12 cellular contexts compared by ENCODE assay signal in genomic region chr19:50725932-50726230, GRCh38. TPM values are rescaled to one million over a fixed set of nuclear protein-coding genes. Genes with fewer than 3 reads are reported as not detected.
DNase-seq lines count a peak whose midpoint lies in the region; ATAC-seq and TF ChIP-seq lines count a peak whose summit lies in the region.
"Had no signal": no experiment of that assay in that cellular context is flagged by ENCODE, and none has a peak within 500 bp of the region (broad histone marks: within the 10 kb centered on the region; RNA-seq: fewer than 3 reads in every experiment).

No MANE protein-coding gene starts in this region.

- no peaks in the 10 kb centered on the region for H3K36me3 ChIP-seq in cardiac muscle cell
- no peaks in the 10 kb centered on the region for H3K36me3 ChIP-seq in ascending aorta
- H3K36me3 ChIP-seq in mesendoderm (ENCODE audit: control insufficient read depth, insufficient read depth, low read length), result no peaks in the 10 kb centered on the region
- no peaks in the 10 kb centered on the region for H3K36me3 ChIP-seq in gastroesophageal sphincter

- H4K8ac ChIP-seq in mesendoderm (ENCODE audit: low read depth, low read length), result no peak overlapping the region

- H3K4me1 ChIP-seq in cardiac muscle cell (ENCODE audit: low read depth), result peaks cover 5% of the 10 kb centered on the region
- peaks cover 6 to 10% of the 10 kb centered on the region in 2 donors for H3K4me1 ChIP-seq in ascending aorta
- H3K4me1 ChIP-seq in mesendoderm (ENCODE audit: control insufficient read depth, low read depth, low read length), result peaks cover 2% of the 10 kb centered on the region
- H3K4me1 ChIP-seq in gastroesophageal sphincter, result peaks cover 0 to 39% (median 21%) of the 10 kb centered on the region in 3 donors

- H3K27ac Mint-ChIP-seq in type B pancreatic cell, result no peak overlapping the region

- whole genome bisulfite sequencing in mesendoderm (ENCODE audit: extremely low coverage, insufficient coverage, low lambda C conversion rate), result no CpG with 5 or more reads among the region's 6 CpGs
- 48 to 60% methylated on average over 1 to 4 of the region's 6 CpGs for WGBS in gastroesophageal sphincter (ENCODE audit: low coverage in 1 of 2), 2 donors

- intact Hi-C loops in Right ventricle myocardium inferior (cut with DNase I) (no loop called here), ascending aorta (cut with DNase I) (no loop called here), sciatic nerve (cut with DNase I) (no loop called here)

- H3K9ac ChIP-seq in mesendoderm (ENCODE audit: low read length), result peak overlapping the region; percentile 82

- H3K79me1 ChIP-seq in mesendoderm (ENCODE audit: low read length), result peaks cover 4% of the 10 kb centered on the region

- no peak for TF ChIP-seq CTCF in cardiac muscle cell (IDR thresholded peaks at IDR 0.05; ENCODE audit: low read depth, low read length)
- TF ChIP-seq CTCF in ascending aorta (IDR thresholded peaks at IDR 0.05), result no peak
- no peak for TF ChIP-seq CTCF in type B pancreatic cell (conservative IDR thresholded peaks at IDR 0.05)
- no peak for TF ChIP-seq CTCF in gastroesophageal sphincter (IDR thresholded peaks at IDR 0.05)

- no peak overlapping the region for H2AK5ac ChIP-seq in mesendoderm (ENCODE audit: low read length)

- H3K9me3 Mint-ChIP-seq in type B pancreatic cell, result no peaks in the 10 kb centered on the region

- peak overlapping the region; percentile 79 for H3K4me2 ChIP-seq in mesendoderm (ENCODE audit: low read length)

- H3K56ac ChIP-seq in mesendoderm (ENCODE audit: low read length), result peak overlapping the region; percentile 94

- TF ChIP-seq POLR2A in gastroesophageal sphincter (IDR thresholded peaks at IDR 0.05), result no peak

- no peak overlapping the region for H2BK120ac ChIP-seq in mesendoderm (ENCODE audit: low read depth, low read length)

- peak overlapping the region; percentile 93 for H3K4me3 Mint-ChIP-seq in type B pancreatic cell

- H3K4me1 Mint-ChIP-seq in type B pancreatic cell (ENCODE audit: unreplicated experiment), result peaks cover 22% of the 10 kb centered on the region

- H3K36me3 Mint-ChIP-seq in type B pancreatic cell, result no peaks in the 10 kb centered on the region

- H3K27me3 ChIP-seq in cardiac muscle cell, result peaks cover 13% of the 10 kb centered on the region
- no peaks in the 10 kb centered on the region for H3K27me3 ChIP-seq in ascending aorta
- H3K27me3 ChIP-seq in mesendoderm (ENCODE audit: insufficient read depth, low read length, poor library complexity), result peaks cover 3% of the 10 kb centered on the region
- peaks cover 91% of the 10 kb centered on the region for H3K27me3 ChIP-seq in gastroesophageal sphincter

- no peak overlapping the region for H4K5ac ChIP-seq in mesendoderm (ENCODE audit: low read length)

- no peak overlapping the region for H3K23ac ChIP-seq in mesendoderm (ENCODE audit: low read length)

- H3K18ac ChIP-seq in mesendoderm (ENCODE audit: low read length), result no peak overlapping the region

- ATAC-seq in Right ventricle myocardium inferior (no peak), sciatic nerve (no peak), gastroesophageal sphincter (no peak)

- peaks cover 35% of the 10 kb centered on the region for H3K27me3 Mint-ChIP-seq in type B pancreatic cell

- no peaks in the 10 kb centered on the region for H3K9me3 ChIP-seq in cardiac muscle cell (ENCODE audit: low read depth)
- no peaks in the 10 kb centered on the region for H3K9me3 ChIP-seq in ascending aorta
- no peaks in the 10 kb centered on the region for H3K9me3 ChIP-seq in gastroesophageal sphincter

- no peak overlapping the region for H3K27ac ChIP-seq in cardiac muscle cell
- H3K27ac ChIP-seq in ascending aorta, result no peak overlapping the region
- no peak overlapping the region for H3K27ac ChIP-seq in mesendoderm (ENCODE audit: low read depth, low read length)
- no peak overlapping the region for H3K27ac ChIP-seq in gastroesophageal sphincter

- H3K4ac ChIP-seq in mesendoderm (ENCODE audit: low read depth, low read length), result no peak overlapping the region

- no peaks in the 10 kb centered on the region for H3K79me2 ChIP-seq in mesendoderm (ENCODE audit: control insufficient read depth, insufficient read depth, low read length)

- H2BK5ac ChIP-seq in mesendoderm (ENCODE audit: low read length), result no peak overlapping the region

- no peak for TF ChIP-seq EP300 in gastroesophageal sphincter (IDR thresholded peaks at IDR 0.05)

- no peak overlapping the region for H2BK15ac ChIP-seq in mesendoderm (replicated peaks; ENCODE audit: low read depth)

- DNase-seq in cardiac muscle cell (ENCODE audit: low read depth in 1 of 2, low spot score in 1 of 2), result no peak
- no peak for DNase-seq in Right ventricle myocardium inferior (ENCODE audit: missing footprints)
- no peak for DNase-seq in ascending aorta (ENCODE audit: low spot score in 2 of 2)
- DNase-seq in mesendoderm, result no peak
- DNase-seq in type B pancreatic cell (ENCODE audit: extremely low spot score, unreplicated experiment), result no peak
- DNase-seq in sciatic nerve (ENCODE audit: low spot score), result no peak
- DNase-seq in AML-193 (lab: John Stamatoyannopoulos, UW), result no peak
- DNase-seq: amniotic stem cell, kidney glomerular epithelial cell, RPMI8226 had no signal

- H3K4me3 ChIP-seq in cardiac muscle cell (peak overlapping the region; percentile 43), ascending aorta (peak overlapping the region; percentile 51 to 71), mesendoderm (ENCODE audit: low read length) (no peak overlapping the region), gastroesophageal sphincter (peak overlapping the region in 1 of 2 donors; percentile 65)

RNA-seq across cellular contexts. Expression of gene CLEC11A, which starts 2.7 kb away (rescaled TPM):
- total RNA-seq in cardiac muscle cell, result 12.5 and 16.6 TPM in 2 replicates
- polyA plus RNA-seq in cardiac muscle cell, result 26.7 and 29.4 TPM in 2 replicates
- total RNA-seq in Right ventricle myocardium inferior, result 4.0 TPM
- total RNA-seq in ascending aorta, result not detected
- 2.5 TPM for polyA plus RNA-seq in mesendoderm (2013, experiment 1 of 2)
- polyA plus RNA-seq in mesendoderm (2013, experiment 2 of 2), result 2.7 TPM
- 4.2 and 5.9 TPM in 2 replicates for total RNA-seq in type B pancreatic cell (ENCODE audit: low replicate concordance)
- 16.6 TPM for total RNA-seq in sciatic nerve
- 10 to 100 TPM in 2 of 4 donors, 1 to 10 TPM in 2; 4.6 to 17.1 (median 8.4) TPM for total RNA-seq in gastroesophageal sphincter

RNA-seq across cellular contexts. Expression of gene SHANK1, which starts 6.3 kb away (rescaled TPM):
- total RNA-seq in cardiac muscle cell (2.9 and 8.7 TPM in 2 replicates), Right ventricle myocardium inferior (0.22 TPM), ascending aorta (1.3 TPM), type B pancreatic cell (ENCODE audit: low replicate concordance) (0.38 and 7.8 TPM in 2 replicates), sciatic nerve (1.4 TPM), gastroesophageal sphincter (under 1 TPM in 3 of 4 donors, not detected in 1; 0.15 to 0.40 (median 0.31) TPM)
- polyA plus RNA-seq in cardiac muscle cell, result 0.71 and 2.0 TPM in 2 replicates
- polyA plus RNA-seq in mesendoderm (2013, experiment 1 of 2), result 0.22 TPM
- polyA plus RNA-seq in mesendoderm (2013, experiment 2 of 2), result 0.11 TPM
- total RNA-seq: HT-29 had no signal

RNA-seq across cellular contexts. Expression of gene GPR32, which starts 44.4 kb away (rescaled TPM):
- total RNA-seq in cardiac muscle cell, result not detected in 2 replicates
- not detected in 2 replicates for polyA plus RNA-seq in cardiac muscle cell
- total RNA-seq in Right ventricle myocardium inferior, result not detected
- total RNA-seq in ascending aorta, result not detected
- not detected for polyA plus RNA-seq in mesendoderm (2013, experiment 1 of 2)
- polyA plus RNA-seq in mesendoderm (2013, experiment 2 of 2), result not detected
- total RNA-seq in type B pancreatic cell (ENCODE audit: low replicate concordance), result not detected in 2 replicates
- total RNA-seq in sciatic nerve, result not detected
- not detected for total RNA-seq in gastroesophageal sphincter
- total RNA-seq: HT-29 had no signal
